22 cellular contexts compared by ENCODE assay signal in the genomic region with DNA sequence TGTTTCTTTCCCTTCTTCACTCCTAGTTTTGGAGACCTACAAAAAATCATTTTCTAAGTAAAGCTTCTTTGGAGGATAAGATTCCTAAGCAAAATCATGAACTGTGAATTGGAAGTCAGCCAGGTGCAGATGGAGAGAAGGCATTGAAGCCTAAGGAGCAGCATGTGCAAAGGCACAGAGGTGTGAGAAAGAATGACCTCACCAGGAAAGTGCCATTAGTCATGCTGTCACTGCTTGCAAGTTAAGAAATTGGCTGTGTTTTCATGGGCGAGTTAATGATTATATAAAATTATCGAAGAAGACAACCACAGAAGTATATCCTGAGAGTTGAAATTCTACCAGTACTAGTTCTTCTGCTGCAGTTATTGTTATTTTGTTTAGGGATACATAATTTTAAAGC.
"Had no signal": no experiment of that assay in that cellular context is flagged by ENCODE, and none has a peak within 500 bp of the region (broad histone marks: within the 10 kb centered on the region; RNA-seq: fewer than 3 reads in every experiment).

No MANE protein-coding gene starts in this region.

- H3K27me3 ChIP-seq: adrenal gland, foreskin keratinocyte, tibial nerve, uterus had no signal

- DNase-seq: activated CD4-positive, alpha-beta memory T cell treated with anti-CD3 and anti-CD28 coated beads for 36 hours; activated CD4-positive, alpha-beta T cell treated with anti-CD3 and anti-CD28 coated beads for 4 hours; activated gamma-delta T cell treated with Interleukin-2 at 50 U/mL for 16 hours; activated T-cell treated with anti-CD3 and anti-CD28 coated beads for 4 hours; adrenal gland; dermis blood vessel endothelial cell; effector memory CD8-positive, alpha-beta T cell; foreskin keratinocyte; glutamatergic neuron; left ventricle myocardium inferior; mammary epithelial cell; occipital lobe; stimulated activated CD4-positive, alpha-beta T cell treated with anti-CD3 and anti-CD28 coated beads, Interleukin-2, amount 100 ng/mL, for 24 hours; stimulated activated naive CD4-positive, alpha-beta T cell treated with Interleukin-2 at 50 U/mL for 16 hours; substantia nigra; uterus had no signal

- ATAC-seq: activated naive CD4-positive, alpha-beta T cell treated with anti-CD3 and anti-CD28 coated beads, Interleukin-2, amount 50 U/mL, for 72 hours; effector memory CD8-positive, alpha-beta T cell; foreskin keratinocyte; WTC11 had no signal

- H3K9me3 ChIP-seq: adrenal gland, left ventricle myocardium inferior, tibial nerve, uterus had no signal

- H3K27ac ChIP-seq: adrenal gland, epithelial cell of prostate, foreskin keratinocyte, left ventricle myocardium inferior, tibial nerve, uterus had no signal

- H3K4me1 ChIP-seq: adrenal gland, foreskin keratinocyte, left ventricle myocardium inferior, tibial nerve, uterus had no signal

- H3K36me3 ChIP-seq: adrenal gland, left ventricle myocardium inferior, tibial nerve, uterus had no signal

- FAIRE-seq: keratinocyte, TTC549 had no signal

- H3K4me3 ChIP-seq: adrenal gland, left ventricle myocardium inferior, tibial nerve, uterus had no signal
